Comparison of ENCODE assay signal across 18 cellular contexts in the genomic region with DNA sequence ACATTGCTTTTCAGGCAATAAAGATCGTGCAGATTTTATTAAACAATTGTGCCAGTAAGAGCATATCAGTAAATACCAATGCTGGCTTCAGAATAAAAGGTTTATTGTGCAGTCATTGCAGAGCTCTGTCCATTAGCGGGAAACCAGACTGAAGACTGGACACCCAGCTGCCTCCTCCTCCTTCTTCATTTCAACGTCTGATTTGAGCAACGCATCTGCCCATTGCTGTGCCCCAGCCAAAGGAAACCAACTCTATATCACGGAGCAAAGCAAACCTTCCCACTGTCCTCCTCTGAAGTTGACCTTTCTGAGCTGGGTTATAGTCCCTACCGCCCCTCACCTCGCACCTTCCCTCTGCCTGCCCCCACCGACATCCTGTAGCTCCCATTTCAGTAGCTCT.
"Had no signal": no experiment of that assay in that cellular context is flagged by ENCODE, and none has a peak within 500 bp of the region (broad histone marks: within the 10 kb centered on the region; RNA-seq: fewer than 3 reads in every experiment).

No MANE protein-coding gene starts in this region.

- ATAC-seq: activated CD4-positive, CD25-positive, alpha-beta regulatory T cell treated with anti-CD3 and anti-CD28 coated beads, Interleukin-2, amount 50 U/mL, for 24 hours; activated T-helper 17 cell treated with anti-CD3 and anti-CD28 coated beads, Interleukin-2, amount 50 U/mL, for 72 hours; naive thymus-derived CD8-positive, alpha-beta T cell; T-cell; upper lobe of right lung had no signal

- H3K9me3 ChIP-seq: neutrophil, right atrium auricular region, suprapubic skin, upper lobe of right lung had no signal

- DNase-seq: activated naive CD4-positive, alpha-beta T cell treated with anti-CD3 and anti-CD28 coated beads, Interleukin-2, amount 50 U/mL, for 16 hours; effector CD8-positive, alpha-beta T cell; foreskin fibroblast; immature natural killer cell; naive thymus-derived CD8-positive, alpha-beta T cell; small intestine; stimulated activated CD4-positive, alpha-beta T cell treated with anti-CD3 and anti-CD28 coated beads, Interleukin-4, amount 100 ng/mL, for 24 hours; stimulated activated naive CD4-positive, alpha-beta T cell; T-cell; T-helper 9 cell; upper lobe of right lung had no signal

- H3K4me3 ChIP-seq: coronary artery, right atrium auricular region, SK-N-MC, suprapubic skin, upper lobe of right lung had no signal

- H3K27ac ChIP-seq: coronary artery, neutrophil, right atrium auricular region, SK-N-MC, suprapubic skin, upper lobe of right lung had no signal

- H3K36me3 ChIP-seq: neutrophil, right atrium auricular region, suprapubic skin, upper lobe of right lung had no signal

- H3K27me3 ChIP-seq: right atrium auricular region, suprapubic skin, upper lobe of right lung had no signal

- FAIRE-seq: small intestine had no signal
